ENCODE assay signal across 23 cellular contexts in genomic region chr5:167898361-167899042, GRCh38.
"Had no signal": no experiment of that assay in that cellular context is flagged by ENCODE, and none has a peak within 500 bp of the region (broad histone marks: within the 10 kb centered on the region; RNA-seq: fewer than 3 reads in every experiment).

No MANE protein-coding gene starts in this region.

- H3K27ac ChIP-seq: cardiac muscle cell, esophagus squamous epithelium, hepatocyte, right atrium auricular region, thyroid gland had no signal

- H3K4me1 Mint-ChIP-seq: activated CD4-positive, alpha-beta T cell treated with anti-CD3 and anti-CD28 coated beads, Interleukin-2, amount 10 ng/mL, durations not matched to agents 7 days and 5 days had no signal

- H3K4me3 Mint-ChIP-seq: activated CD4-positive, alpha-beta T cell treated with anti-CD3 and anti-CD28 coated beads, Interleukin-2, amount 10 ng/mL, durations not matched to agents 7 days and 5 days; activated CD8-positive, alpha-beta T cell treated with anti-CD3 and anti-CD28 coated beads, Interleukin-2, amount 10 ng/mL, durations not matched to agents 7 days and 5 days; activated T-cell treated with anti-CD3 and anti-CD28 coated beads, Interleukin-2, amount 50 U/mL, for 24 hours; effector memory CD8-positive, alpha-beta T cell; nephron had no signal

- H3K4me3 ChIP-seq: cardiac muscle cell, esophagus squamous epithelium, hepatocyte, lung, right atrium auricular region, thyroid gland had no signal

- H3K4me1 ChIP-seq: esophagus squamous epithelium, right atrium auricular region, thyroid gland had no signal

- H3K9me3 ChIP-seq: esophagus squamous epithelium, right atrium auricular region, thyroid gland had no signal

- DNase-seq: activated CD4-positive, alpha-beta T cell treated with anti-CD3 and anti-CD28 coated beads, Interleukin-2, amount 10 ng/mL, durations not matched to agents 7 days and 5 days; activated CD8-positive, alpha-beta T cell treated with anti-CD3 and anti-CD28 coated beads, Interleukin-2, amount 10 ng/mL, durations not matched to agents 7 days and 5 days; activated naive CD4-positive, alpha-beta T cell treated with Interleukin-2 at 50 U/mL for 16 hours; activated T-cell treated with anti-CD3 and anti-CD28 coated beads, Interleukin-2, amount 50 U/mL, for 24 hours; effector memory CD8-positive, alpha-beta T cell; esophagus squamous epithelium; foreskin fibroblast; kidney; midbrain; occipital lobe; stimulated activated CD4-positive, alpha-beta T cell treated with anti-CD3 and anti-CD28 coated beads, Interleukin-12 subunit alpha, Interleukin-12 subunit beta, amount 100 ng/mL, for 4 hours; stimulated activated CD4-positive, alpha-beta T cell treated with anti-CD3 and anti-CD28 coated beads, Interleukin-1b, Interleukin-23, amount 100 ng/mL, for 48 hours; stimulated activated CD8-positive, alpha-beta memory T cell treated with anti-CD3 and anti-CD28 coated beads, Interleukin-4, amount 100 ng/mL, for 48 hours; stimulated activated naive CD4-positive, alpha-beta T cell; T1000; thyroid gland had no signal

- H3K36me3 ChIP-seq: cardiac muscle cell, esophagus squamous epithelium, right atrium auricular region, thyroid gland had no signal

- ATAC-seq: activated CD8-positive, alpha-beta T cell treated with anti-CD3 and anti-CD28 coated beads, Interleukin-2, amount 10 ng/mL, durations not matched to agents 7 days and 5 days; effector memory CD8-positive, alpha-beta T cell; left lobe of liver had no signal

- H3K9me3 Mint-ChIP-seq: activated CD4-positive, alpha-beta T cell treated with anti-CD3 and anti-CD28 coated beads, Interleukin-2, amount 10 ng/mL, durations not matched to agents 7 days and 5 days; activated T-cell treated with anti-CD3 and anti-CD28 coated beads, Interleukin-2, amount 50 U/mL, for 24 hours; activated T-helper 2 cell treated with anti-CD3 and anti-CD28 coated beads, Interferon-gamma antibody, Interleukin-2, Interleukin-4, amounts not matched to agents 10 μg/mL and 5 μg/mL and 100 μg/mL, durations not matched to agents 14 hours and 24 hours and 36 hours; nephron had no signal

- H3K27me3 ChIP-seq: cardiac muscle cell, esophagus squamous epithelium, hepatocyte, right atrium auricular region, thyroid gland had no signal

- H3K27me3 Mint-ChIP-seq: activated CD4-positive, alpha-beta T cell treated with anti-CD3 and anti-CD28 coated beads, Interleukin-2, amount 10 ng/mL, durations not matched to agents 7 days and 5 days; effector memory CD8-positive, alpha-beta T cell had no signal

- H3K27ac Mint-ChIP-seq: activated CD4-positive, alpha-beta T cell treated with anti-CD3 and anti-CD28 coated beads, Interleukin-2, amount 10 ng/mL, durations not matched to agents 7 days and 5 days; activated CD8-positive, alpha-beta T cell treated with anti-CD3 and anti-CD28 coated beads, Interleukin-2, amount 10 ng/mL, durations not matched to agents 7 days and 5 days; activated T-cell treated with anti-CD3 and anti-CD28 coated beads, Interleukin-2, amount 50 U/mL, for 24 hours; activated T-helper 2 cell treated with anti-CD3 and anti-CD28 coated beads, Interferon-gamma antibody, Interleukin-2, Interleukin-4, amounts not matched to agents 10 μg/mL and 5 μg/mL and 100 μg/mL, durations not matched to agents 14 hours and 24 hours and 36 hours; effector memory CD8-positive, alpha-beta T cell; nephron had no signal
